8 cellular contexts compared by ENCODE assay signal in genomic region chr11:110431212-110432073, GRCh38. TPM values are rescaled to one million over a fixed set of nuclear protein-coding genes. Genes with fewer than 3 reads are reported as not detected.
A peak's percentile ranks its signal among the peaks of the same experiment; 100 is the strongest.
DNase-seq lines count a peak whose midpoint lies in the region; ATAC-seq and TF ChIP-seq lines count a peak whose summit lies in the region.

No MANE protein-coding gene starts in this region.

- no peaks in the 10 kb centered on the region for H3K27me3 Mint-ChIP-seq in CD4-positive, CD25-positive, alpha-beta regulatory T cell
- H3K27me3 Mint-ChIP-seq in HFFc6 (ENCODE audit: insufficient read depth) (peaks cover 2% of the 10 kb centered on the region), immature natural killer cell (ENCODE audit: low read depth in 3 of 3) (peaks cover 2 to 7% (median 7%) of the 10 kb centered on the region in 3 donors)
- no peaks in the 10 kb centered on the region for H3K27me3 Mint-ChIP-seq in activated CD4-positive, alpha-beta memory T cell treated with anti-CD3 and anti-CD28 coated beads, Interleukin-2, amount 10 ng/mL, durations not matched to agents 7 days and 5 days

- no peak for TF ChIP-seq CTCF in HFFc6 (IDR thresholded peaks at IDR 0.05)

- H3K4me3 Mint-ChIP-seq in CD4-positive, CD25-positive, alpha-beta regulatory T cell, result peak overlapping the region; percentile 98 to 99 (median 98)
- H3K4me3 Mint-ChIP-seq in HFFc6 (peak overlapping the region; percentile 100), immature natural killer cell (peak overlapping the region; percentile 96 to 98 (median 97))
- peak overlapping the region; percentile 96 for H3K4me3 Mint-ChIP-seq in activated CD4-positive, alpha-beta memory T cell treated with anti-CD3 and anti-CD28 coated beads, Interleukin-2, amount 10 ng/mL, durations not matched to agents 7 days and 5 days

- H3K27ac Mint-ChIP-seq in CD4-positive, CD25-positive, alpha-beta regulatory T cell, result peak overlapping the region; percentile 97 to 99 (median 98)
- peak overlapping the region; percentile 92 for H3K27ac Mint-ChIP-seq in HFFc6
- H3K27ac Mint-ChIP-seq in activated CD4-positive, alpha-beta memory T cell treated with anti-CD3 and anti-CD28 coated beads, Interleukin-2, amount 10 ng/mL, durations not matched to agents 7 days and 5 days, result peak overlapping the region; percentile 17
- peak overlapping the region; percentile 93 to 97 (median 95) for H3K27ac Mint-ChIP-seq in immature natural killer cell

- peaks cover 4% of the 10 kb centered on the region for H3K36me3 ChIP-seq in CD4-positive, CD25-positive, alpha-beta regulatory T cell (ENCODE audit: control insufficient read depth, insufficient read depth, low read length)
- no peaks in the 10 kb centered on the region for H3K36me3 ChIP-seq in stomach smooth muscle (ENCODE audit: control insufficient read depth in 2 of 2, insufficient read depth in 2 of 2, low read length in 2 of 2)

- H3K9me3 ChIP-seq in CD4-positive, CD25-positive, alpha-beta regulatory T cell (ENCODE audit: control insufficient read depth in 2 of 2, low read length in 2 of 2), result no peaks in the 10 kb centered on the region
- H3K9me3 ChIP-seq in stomach smooth muscle (ENCODE audit: control insufficient read depth in 2 of 2, low read length in 2 of 2), result no peaks in the 10 kb centered on the region

- H3K4me1 ChIP-seq in CD4-positive, CD25-positive, alpha-beta regulatory T cell (ENCODE audit: control insufficient read depth, insufficient read depth, low read length, poor library complexity, severe bottlenecking), result peaks cover 58% of the 10 kb centered on the region
- no peaks in the 10 kb centered on the region for H3K4me1 ChIP-seq in stomach smooth muscle (ENCODE audit: control insufficient read depth, insufficient read depth, low read length)

- peak overlapping the region; percentile 95 for H3K9ac ChIP-seq in stomach smooth muscle (ENCODE audit: low read length in 2 of 2)

- no peaks in the 10 kb centered on the region for H3K36me3 Mint-ChIP-seq in CD4-positive, CD25-positive, alpha-beta regulatory T cell
- H3K36me3 Mint-ChIP-seq in HFFc6 (ENCODE audit: low read depth), result no peaks in the 10 kb centered on the region; the same call in 1 of the 2 replicates
- peaks cover 3% of the 10 kb centered on the region for H3K36me3 Mint-ChIP-seq in activated CD4-positive, alpha-beta memory T cell treated with anti-CD3 and anti-CD28 coated beads, Interleukin-2, amount 10 ng/mL, durations not matched to agents 7 days and 5 days (ENCODE audit: low read depth)
- no peaks in the 10 kb centered on the region for H3K36me3 Mint-ChIP-seq in immature natural killer cell

- H3K4me1 Mint-ChIP-seq in CD4-positive, CD25-positive, alpha-beta regulatory T cell, result peaks cover 25 to 62% (median 49%) of the 10 kb centered on the region in 4 donors
- H3K4me1 Mint-ChIP-seq in HFFc6 (ENCODE audit: low read depth), result peaks cover 44% of the 10 kb centered on the region
- peaks cover 53% of the 10 kb centered on the region for H3K4me1 Mint-ChIP-seq in activated CD4-positive, alpha-beta memory T cell treated with anti-CD3 and anti-CD28 coated beads, Interleukin-2, amount 10 ng/mL, durations not matched to agents 7 days and 5 days
- H3K4me1 Mint-ChIP-seq in immature natural killer cell, result peaks cover 31 to 45% of the 10 kb centered on the region in 2 donors

- no peak for ATAC-seq in CD4-positive, CD25-positive, alpha-beta regulatory T cell (ENCODE audit: low read depth in 2 of 2)
- ATAC-seq in HG02763 (IDR thresholded peaks at IDR 0.05; ENCODE audit: unreplicated experiment), result no peak

- no peaks in the 10 kb centered on the region for H3K27me3 ChIP-seq in CD4-positive, CD25-positive, alpha-beta regulatory T cell (ENCODE audit: control insufficient read depth, insufficient read depth, low read length)
- no peaks in the 10 kb centered on the region for H3K27me3 ChIP-seq in stomach smooth muscle (ENCODE audit: control insufficient read depth in 1 of 2, insufficient read depth in 2 of 2, low read length in 2 of 2)

- CTCF ChIA-PET in activated CD4-positive, alpha-beta memory T cell treated with anti-CD3 and anti-CD28 coated beads, Interleukin-2, amount 10 ng/mL, durations not matched to agents 7 days and 5 days (lab: Charles Lee), result interaction anchor here (0.9 to 8.1 kb wide), 9 partner anchors 16 to 362 kb away, joined by 3 to 107 read pairs (median 8); no protein-coding TSS in a partner anchor

- H3K4me3 ChIP-seq in CD4-positive, CD25-positive, alpha-beta regulatory T cell (ENCODE audit: low read depth, low read length), result peak overlapping the region; percentile 97
- H3K4me3 ChIP-seq in stomach smooth muscle (ENCODE audit: low read length in 2 of 2), result peak overlapping the region; percentile 91 to 98

- DNase-seq in CD4-positive, CD25-positive, alpha-beta regulatory T cell, result no peak
- DNase-seq in HFFc6, result no peak
- no peak for DNase-seq in activated CD4-positive, alpha-beta memory T cell treated with anti-CD3 and anti-CD28 coated beads, Interleukin-2, amount 10 ng/mL, durations not matched to agents 7 days and 5 days
- DNase-seq in immature natural killer cell, result peak in 2 of 3 donors; percentile 14 to 24
- DNase-seq in islet precursor cell, result no peak
- DNase-seq in stimulated activated CD4-positive, alpha-beta T cell treated with anti-CD3 and anti-CD28 coated beads, Interleukin-1b, Interleukin-23, amount 100 ng/mL, for 48 hours, result no peak

- POLR2A ChIA-PET in activated CD4-positive, alpha-beta memory T cell treated with anti-CD3 and anti-CD28 coated beads, Interleukin-2, amount 10 ng/mL, durations not matched to agents 7 days and 5 days (lab: Charles Lee), result interaction anchor here (1.0 to 2.3 kb wide), 4 partner anchors 51 to 103 kb away, joined by 3 to 8 read pairs (median 6); no protein-coding TSS in a partner anchor

- H3K27ac ChIP-seq in CD4-positive, CD25-positive, alpha-beta regulatory T cell (ENCODE audit: insufficient read depth, low read length, poor library complexity, severe bottlenecking), result peak overlapping the region; percentile 82
- no peak overlapping the region for H3K27ac ChIP-seq in stomach smooth muscle (ENCODE audit: low read length)

- peaks cover 0 to 2% (median 0%) of the 10 kb centered on the region in 7 donors for H3K9me3 Mint-ChIP-seq in CD4-positive, CD25-positive, alpha-beta regulatory T cell
- H3K9me3 Mint-ChIP-seq in HFFc6 (no peaks in the 10 kb centered on the region), immature natural killer cell (no peaks in the 10 kb centered on the region)
- no peaks in the 10 kb centered on the region for H3K9me3 Mint-ChIP-seq in activated CD4-positive, alpha-beta memory T cell treated with anti-CD3 and anti-CD28 coated beads, Interleukin-2, amount 10 ng/mL, durations not matched to agents 7 days and 5 days

RNA-seq across cellular contexts. Expression of gene FDX1, which starts 1.7 kb away (rescaled TPM):
- total RNA-seq in CD4-positive, CD25-positive, alpha-beta regulatory T cell, result 9.5 TPM
- polyA plus RNA-seq in CD4-positive, CD25-positive, alpha-beta regulatory T cell, result 10 to 100 TPM; 18.2 to 28.2 (median 24.4) TPM
- total RNA-seq in HFFc6 (2021; fragmentation: NEBNext Ultra II Directional; extraction: Animal tissue kit (Norgen Biotek cat#: 25700)), result 10 to 100 TPM in 1 of 6 experiments, 1 to 10 TPM in 5; 7.3 to 10.3 (median 9.5) TPM
- total RNA-seq in activated CD4-positive, alpha-beta memory T cell treated with anti-CD3 and anti-CD28 coated beads, Interleukin-2, amount 10 ng/mL, durations not matched to agents 7 days and 5 days, result 10 to 100 TPM; 10.9 to 11.6 TPM
- polyA plus RNA-seq in immature natural killer cell, result 10 to 100 TPM; 15.2 to 18.1 (median 16.6) TPM

Comparison
In these comparisons a context has a peak if more than half of its experiments do, and no peak if none do; other contexts are left out.
1. DNase-seq: peak in immature natural killer cell (2 of 3); none in CD4-positive, CD25-positive, alpha-beta regulatory T cell (0 of 3), HFFc6 (single experiment), activated CD4-positive, alpha-beta memory T cell treated with anti-CD3 and anti-CD28 coated beads, Interleukin-2, amount 10 ng/mL, durations not matched to agents 7 days and 5 days (single experiment), islet precursor cell (single experiment) and stimulated activated CD4-positive, alpha-beta T cell treated with anti-CD3 and anti-CD28 coated beads, Interleukin-1b, Interleukin-23, amount 100 ng/mL, for 48 hours (single experiment).
2. H3K27ac Mint-ChIP-seq: peak in every context shown above with its lines; median percentile 98 in CD4-positive, CD25-positive, alpha-beta regulatory T cell; 95 in immature natural killer cell; 92 in HFFc6; 17 in activated CD4-positive, alpha-beta memory T cell treated with anti-CD3 and anti-CD28 coated beads, Interleukin-2, amount 10 ng/mL, durations not matched to agents 7 days and 5 days.
3. Peak in every context shown above with its lines, with median percentiles within 50 percentile points of each other: H3K4me3 Mint-ChIP-seq.